ENCODE assay signal across 1 cellular context in the genomic region with DNA sequence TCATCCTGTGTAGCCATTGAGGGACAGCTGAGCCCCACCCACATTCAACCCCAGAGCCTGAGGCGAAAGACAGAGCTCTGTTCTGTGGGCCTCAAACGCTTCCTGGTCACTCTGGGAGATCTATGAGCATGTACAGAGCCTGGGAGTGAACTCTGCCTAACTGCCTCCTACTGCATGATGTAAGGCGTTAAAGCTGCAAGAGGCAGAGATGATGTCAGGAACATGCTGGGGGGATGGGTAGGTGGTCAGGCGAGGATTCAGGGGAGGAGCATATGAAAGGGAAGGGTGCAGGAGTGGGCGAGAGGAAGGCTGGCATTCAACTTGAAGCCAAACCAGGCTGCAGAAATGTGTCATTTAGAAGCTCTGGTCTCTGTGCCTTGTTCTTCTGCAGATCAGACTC.
TF ChIP-seq lines count a peak whose summit lies in the region.

No MANE protein-coding gene starts in this region.

TF ChIP-seq in K562, 482 proteins besides CTCF, POLR2A, EP300 and RAD21 (continued from another document):
- TF ChIP-seq NFYB (IDR thresholded peaks at IDR 0.05; ENCODE audit: extremely low read depth, insufficient read length), result no peak
- TF ChIP-seq SRSF3 (IDR thresholded peaks at IDR 0.05; ENCODE audit: insufficient read depth, low read length), result no peak
- no peak for TF ChIP-seq MCM7 (IDR thresholded peaks at IDR 0.05)
- no peak for TF ChIP-seq ZNF717 (CRISPR knock-in tag; IDR thresholded peaks at IDR 0.05)
- TF ChIP-seq ZNF766 (CRISPR knock-in tag; conservative IDR thresholded peaks at IDR 0.05), result no peak
